In the genomic region with DNA sequence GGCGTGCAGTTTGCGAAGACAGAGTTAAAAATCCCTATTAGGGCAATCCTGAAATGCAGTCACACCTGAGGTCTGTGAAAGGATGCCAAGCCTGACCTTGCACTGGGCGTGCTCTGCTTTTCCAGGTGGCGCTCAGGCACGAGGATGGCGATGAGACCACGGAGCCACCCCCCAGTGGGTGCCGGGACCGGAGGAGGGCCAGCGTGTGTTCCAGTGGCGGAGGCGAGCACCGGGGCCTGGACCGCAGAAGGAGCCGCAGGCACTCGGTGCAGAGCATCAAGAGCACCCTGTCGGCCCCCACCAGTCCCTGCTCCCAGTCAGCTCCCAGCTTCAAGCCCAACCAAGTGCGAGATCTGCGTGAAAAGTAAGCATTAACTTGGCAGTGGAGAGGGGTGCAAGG, we compare ENCODE assay signal across 24 cellular contexts.
"Had no signal": no experiment of that assay in that cellular context is flagged by ENCODE, and none has a peak within 500 bp of the region (broad histone marks: within the 10 kb centered on the region; RNA-seq: fewer than 3 reads in every experiment).

No MANE protein-coding gene starts in this region.

- H3K4me1 ChIP-seq: colonic mucosa, left lung, lower lobe of right lung had no signal

- H3K27me3 ChIP-seq: colonic mucosa, esophagus squamous epithelium, gastrocnemius medialis, left lung had no signal

- H3K4me3 ChIP-seq: colonic mucosa, esophagus squamous epithelium, gastrocnemius medialis, left lung, lower lobe of right lung, mucosa of descending colon had no signal

- FAIRE-seq: endometrium, islet of Langerhans, keratinocyte had no signal

- H3K9me3 ChIP-seq: colonic mucosa, esophagus squamous epithelium, gastrocnemius medialis, left lung, lower lobe of right lung, mucosa of descending colon had no signal

- DNase-seq: colonic mucosa; cortex of kidney; effector CD8-positive, alpha-beta T cell; effector memory CD8-positive, alpha-beta T cell; endodermal cell; erythroblast; esophagus squamous epithelium; foreskin fibroblast; foreskin melanocyte; gastrocnemius medialis; glutamatergic neuron; head of caudate nucleus; hippocampal formation; left cardiac atrium; lower lobe of right lung; mesenchymal stem cell; mucosa of descending colon; naive B cell had no signal

- H3K36me3 ChIP-seq: colonic mucosa, esophagus squamous epithelium, gastrocnemius medialis, left lung, lower lobe of right lung had no signal

- H3K27ac ChIP-seq: colonic mucosa, epithelial cell of prostate, esophagus squamous epithelium, gastrocnemius medialis, left lung, lower lobe of right lung had no signal

- ATAC-seq: effector memory CD8-positive, alpha-beta T cell; esophagus mucosa; gastrocnemius medialis; left cardiac atrium; left lung; lower lobe of right lung; mucosa of descending colon had no signal
